In genomic region chr1:8423702-8424538, GRCh38 we compare ENCODE assay signal across 8 cellular contexts.
DNase-seq lines count a peak whose midpoint lies in the region; ATAC-seq, FAIRE-seq and TF ChIP-seq lines count a peak whose summit lies in the region.

No MANE protein-coding gene starts in this region.

- H3K4me2 ChIP-seq in A549, result peak overlapping the region; percentile 77

- TF ChIP-seq EP300 in A549 (IDR thresholded peaks at IDR 0.05), result no peak

- TF ChIP-seq RAD21 in A549 (conservative IDR thresholded peaks at IDR 0.05 in 1 of 2, IDR thresholded peaks at IDR 0.05 in 1 of 2), result no peak

- H3K27ac ChIP-seq in A549 (peak overlapping the region; percentile 80 to 91), lower lobe of right lung (peak overlapping the region; percentile 94)

- 0% methylated on average over 5 of the region's 78 CpGs for WGBS in A549 (ENCODE audit: missing lambda C conversion rate)

- CTCF ChIA-PET in A549 (lab: Yijun Ruan, JAX), result interaction anchor here (1.0 to 2.4 kb wide), 3 partner anchors 15 to 303 kb away, joined by 3 to 6 read pairs (median 3); no protein-coding TSS in a partner anchor

- DNase-seq in A549 (ENCODE audit: low read depth in 1 of 2, low spot score in 1 of 2) (peak; percentile 36 to 57), NCI-H2171 treated with DMSO at 0.1 percent for 48 hours (lab: John Stamatoyannopoulos, UW) (peak; percentile 44), ecto neural progenitor cell (ENCODE audit: low spot score) (peak; percentile 85), lower lobe of right lung (peak; percentile 62)
- DNase-seq in activated CD4-positive, alpha-beta T cell treated with anti-CD3 and anti-CD28 coated beads, Interleukin-2, amount 50 U/mL, for 1 hour, result peak; percentile 35
- peak; percentile 15 to 38 for DNase-seq in stimulated activated CD8-positive, alpha-beta memory T cell treated with anti-CD3 and anti-CD28 coated beads, Interleukin-15, amount 100 ng/mL, for 4 hours (ENCODE audit: low read depth in 2 of 2)

- peaks cover 40% of the 10 kb centered on the region for H3K4me1 ChIP-seq in A549
- peaks cover 61% of the 10 kb centered on the region for H3K4me1 ChIP-seq in lower lobe of right lung

- TF ChIP-seq CTCF in A549 (IDR thresholded peaks at IDR 0.05) (no peak), lower lobe of right lung (IDR thresholded peaks at IDR 0.05) (no peak)

- ATAC-seq in A549, result peak; percentile 80 to 82
- ATAC-seq in GM19035 (IDR thresholded peaks at IDR 0.05; ENCODE audit: unreplicated experiment), result peak; percentile 32
- peak; percentile 56 to 67 for ATAC-seq in lower lobe of right lung
- ATAC-seq in GM21786 (IDR thresholded peaks at IDR 0.05; ENCODE audit: unreplicated experiment), result no peak

- FAIRE-seq in A549 (lab: Jason Lieb, UNC), result no peak

- no peaks in the 10 kb centered on the region for H3K27me3 ChIP-seq in lower lobe of right lung (ENCODE audit: low read depth)

- H3K4me3 ChIP-seq in A549 (peak overlapping the region; percentile 76), lower lobe of right lung (peak overlapping the region; percentile 71)

- peaks cover 20% of the 10 kb centered on the region for H3K36me3 ChIP-seq in lower lobe of right lung

- H3K9me3 ChIP-seq in A549 (no peaks in the 10 kb centered on the region), lower lobe of right lung (no peaks in the 10 kb centered on the region)

- POLR2A ChIA-PET in A549 (lab: Yijun Ruan, JAX), result no interaction called here

- intact Hi-C loops in lower lobe of right lung (cut with DNase I), result no loop called here

- no peak for TF ChIP-seq POLR2A in A549 (IDR thresholded peaks at IDR 0.05; ENCODE audit: low read length)

TF ChIP-seq in A549, 52 proteins besides CTCF, POLR2A, EP300 and RAD21:
- TF ChIP-seq FOSB (CRISPR knock-in tag; IDR thresholded peaks at IDR 0.05), result no peak
- no peak for TF ChIP-seq FOSL2 (IDR thresholded peaks at IDR 0.05)
- peak; percentile 84 for TF ChIP-seq FOSL2 (CRISPR knock-in tag; IDR thresholded peaks at IDR 0.05)
- TF ChIP-seq KDM1A (IDR thresholded peaks at IDR 0.05; ENCODE audit: low read depth), result no peak
- TF ChIP-seq TFCP2L1 (CRISPR knock-in tag; IDR thresholded peaks at IDR 0.05), result no peak

Comparison
In these comparisons a context has a peak if more than half of its experiments do, and no peak if none do; other contexts are left out.
1. DNase-seq: peak in every context shown above with its lines; median percentile 85 in ecto neural progenitor cell; 62 in lower lobe of right lung; 46 in A549; 44 in NCI-H2171 treated with DMSO at 0.1 percent for 48 hours; 35 in activated CD4-positive, alpha-beta T cell treated with anti-CD3 and anti-CD28 coated beads, Interleukin-2, amount 50 U/mL, for 1 hour; 26 in stimulated activated CD8-positive, alpha-beta memory T cell treated with anti-CD3 and anti-CD28 coated beads, Interleukin-15, amount 100 ng/mL, for 4 hours.